ENCODE assay signal across 1 cellular context in genomic region chr10:122954731-122955050, GRCh38.
TF ChIP-seq lines count a peak whose summit lies in the region.

No MANE protein-coding gene starts in this region.

TF ChIP-seq in IMR-90, 13 proteins besides CTCF, POLR2A, EP300 and RAD21 (continued from another document):
- TF ChIP-seq RFX5 (IDR thresholded peaks at IDR 0.05; ENCODE audit: low read depth, low read length) (no peak), FOS (IDR thresholded peaks at IDR 0.05; ENCODE audit: low read depth, low read length) (no peak), USF2 (IDR thresholded peaks at IDR 0.05; ENCODE audit: low read depth, low read length) (no peak), MAZ (IDR thresholded peaks at IDR 0.05; ENCODE audit: borderline replicate concordance, low read depth, low read length) (no peak), BHLHE40 (IDR thresholded peaks at IDR 0.05; ENCODE audit: low read depth, low read length) (no peak), SMC3 (IDR thresholded peaks at IDR 0.05; ENCODE audit: low read depth, low read length) (no peak)
TF ChIP-seq in IMR-90: peak in this region for 0.
